In the genomic region with DNA sequence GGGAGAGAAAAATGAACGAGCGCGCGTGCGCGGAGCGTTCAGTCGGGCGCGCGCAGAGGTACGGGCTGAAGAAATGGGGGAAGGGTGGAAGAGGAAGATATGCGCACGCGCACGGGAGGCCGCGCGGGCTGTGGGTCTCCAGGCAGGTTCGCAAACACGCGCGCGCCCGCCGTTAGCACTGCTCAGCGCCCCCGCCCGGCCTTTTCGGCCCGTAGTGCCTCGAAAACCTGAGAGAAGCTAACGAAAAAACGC, we compare ENCODE assay signal across 1 cellular context.
A peak's percentile ranks its signal among the peaks of the same experiment; 100 is the strongest.
TF ChIP-seq lines count a peak whose summit lies in the region.

No MANE protein-coding gene starts in this region.

TF ChIP-seq in K562, 482 proteins besides CTCF, POLR2A, EP300 and RAD21 (continued from another document and continues in another):
- TF ChIP-seq, protein P1, sequence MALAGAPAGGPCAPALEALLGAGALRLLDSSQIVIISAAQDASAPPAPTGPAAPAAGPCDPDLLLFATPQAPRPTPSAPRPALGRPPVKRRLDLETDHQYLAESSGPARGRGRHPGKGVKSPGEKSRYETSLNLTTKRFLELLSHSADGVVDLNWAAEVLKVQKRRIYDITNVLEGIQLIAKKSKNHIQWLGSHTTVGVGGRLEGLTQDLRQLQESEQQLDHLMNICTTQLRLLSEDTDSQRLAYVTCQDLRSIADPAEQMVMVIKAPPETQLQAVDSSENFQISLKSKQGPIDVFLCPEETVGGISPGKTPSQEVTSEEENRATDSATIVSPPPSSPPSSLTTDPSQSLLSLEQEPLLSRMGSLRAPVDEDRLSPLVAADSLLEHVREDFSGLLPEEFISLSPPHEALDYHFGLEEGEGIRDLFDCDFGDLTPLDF (CRISPR knock-in tag; IDR thresholded peaks at IDR 0.05) = no peak; the same call in 1 of the 2 replicates
- TF ChIP-seq, protein P2, sequence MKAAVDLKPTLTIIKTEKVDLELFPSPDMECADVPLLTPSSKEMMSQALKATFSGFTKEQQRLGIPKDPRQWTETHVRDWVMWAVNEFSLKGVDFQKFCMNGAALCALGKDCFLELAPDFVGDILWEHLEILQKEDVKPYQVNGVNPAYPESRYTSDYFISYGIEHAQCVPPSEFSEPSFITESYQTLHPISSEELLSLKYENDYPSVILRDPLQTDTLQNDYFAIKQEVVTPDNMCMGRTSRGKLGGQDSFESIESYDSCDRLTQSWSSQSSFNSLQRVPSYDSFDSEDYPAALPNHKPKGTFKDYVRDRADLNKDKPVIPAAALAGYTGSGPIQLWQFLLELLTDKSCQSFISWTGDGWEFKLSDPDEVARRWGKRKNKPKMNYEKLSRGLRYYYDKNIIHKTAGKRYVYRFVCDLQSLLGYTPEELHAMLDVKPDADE (conservative IDR thresholded peaks at IDR 0.05; ENCODE audit: control insufficient read depth, low read depth, low read length) = no peak
- no peak for TF ChIP-seq ZNF174 (CRISPR knock-in tag; IDR thresholded peaks at IDR 0.05)
- TF ChIP-seq ZNF696 (CRISPR knock-in tag; conservative IDR thresholded peaks at IDR 0.05) = no peak
- TF ChIP-seq HMGN3 (IDR thresholded peaks at IDR 0.05; ENCODE audit: borderline replicate concordance, extremely low read depth, insufficient read length, low read depth, low read length) = peak; percentile 83
- no peak for TF ChIP-seq SLC30A9 (CRISPR knock-in tag; IDR thresholded peaks at IDR 0.05)
- TF ChIP-seq SMARCA5 (IDR thresholded peaks at IDR 0.05) = no peak
- TF ChIP-seq, protein P3, sequence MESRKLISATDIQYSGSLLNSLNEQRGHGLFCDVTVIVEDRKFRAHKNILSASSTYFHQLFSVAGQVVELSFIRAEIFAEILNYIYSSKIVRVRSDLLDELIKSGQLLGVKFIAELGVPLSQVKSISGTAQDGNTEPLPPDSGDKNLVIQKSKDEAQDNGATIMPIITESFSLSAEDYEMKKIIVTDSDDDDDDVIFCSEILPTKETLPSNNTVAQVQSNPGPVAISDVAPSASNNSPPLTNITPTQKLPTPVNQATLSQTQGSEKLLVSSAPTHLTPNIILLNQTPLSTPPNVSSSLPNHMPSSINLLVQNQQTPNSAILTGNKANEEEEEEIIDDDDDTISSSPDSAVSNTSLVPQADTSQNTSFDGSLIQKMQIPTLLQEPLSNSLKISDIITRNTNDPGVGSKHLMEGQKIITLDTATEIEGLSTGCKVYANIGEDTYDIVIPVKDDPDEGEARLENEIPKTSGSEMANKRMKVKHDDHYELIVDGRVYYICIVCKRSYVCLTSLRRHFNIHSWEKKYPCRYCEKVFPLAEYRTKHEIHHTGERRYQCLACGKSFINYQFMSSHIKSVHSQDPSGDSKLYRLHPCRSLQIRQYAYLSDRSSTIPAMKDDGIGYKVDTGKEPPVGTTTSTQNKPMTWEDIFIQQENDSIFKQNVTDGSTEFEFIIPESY (CRISPR knock-in tag; IDR thresholded peaks at IDR 0.05) = peak; percentile 16; the same call in 1 of the 2 replicates
- TF ChIP-seq, protein P4, sequence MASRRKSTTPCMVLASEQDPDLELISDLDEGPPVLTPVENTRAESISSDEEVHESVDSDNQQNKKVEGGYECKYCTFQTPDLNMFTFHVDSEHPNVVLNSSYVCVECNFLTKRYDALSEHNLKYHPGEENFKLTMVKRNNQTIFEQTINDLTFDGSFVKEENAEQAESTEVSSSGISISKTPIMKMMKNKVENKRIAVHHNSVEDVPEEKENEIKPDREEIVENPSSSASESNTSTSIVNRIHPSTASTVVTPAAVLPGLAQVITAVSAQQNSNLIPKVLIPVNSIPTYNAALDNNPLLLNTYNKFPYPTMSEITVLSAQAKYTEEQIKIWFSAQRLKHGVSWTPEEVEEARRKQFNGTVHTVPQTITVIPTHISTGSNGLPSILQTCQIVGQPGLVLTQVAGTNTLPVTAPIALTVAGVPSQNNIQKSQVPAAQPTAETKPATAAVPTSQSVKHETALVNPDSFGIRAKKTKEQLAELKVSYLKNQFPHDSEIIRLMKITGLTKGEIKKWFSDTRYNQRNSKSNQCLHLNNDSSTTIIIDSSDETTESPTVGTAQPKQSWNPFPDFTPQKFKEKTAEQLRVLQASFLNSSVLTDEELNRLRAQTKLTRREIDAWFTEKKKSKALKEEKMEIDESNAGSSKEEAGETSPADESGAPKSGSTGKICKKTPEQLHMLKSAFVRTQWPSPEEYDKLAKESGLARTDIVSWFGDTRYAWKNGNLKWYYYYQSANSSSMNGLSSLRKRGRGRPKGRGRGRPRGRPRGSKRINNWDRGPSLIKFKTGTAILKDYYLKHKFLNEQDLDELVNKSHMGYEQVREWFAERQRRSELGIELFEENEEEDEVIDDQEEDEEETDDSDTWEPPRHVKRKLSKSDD (conservative IDR thresholded peaks at IDR 0.05; ENCODE audit: low read length) = no peak
- peak; percentile 82; the same call in 1 of the 2 replicates for TF ChIP-seq E2F3 (CRISPR knock-in tag; IDR thresholded peaks at IDR 0.05)
- TF ChIP-seq SMAD4 (CRISPR knock-in tag; conservative IDR thresholded peaks at IDR 0.05) = peak; percentile 20; the same call in 1 of the 2 replicates
- no peak for TF ChIP-seq SNRNP70 (optimal IDR thresholded peaks at IDR 0.05; ENCODE audit: low read depth, low read length)
- TF ChIP-seq, protein P5, sequence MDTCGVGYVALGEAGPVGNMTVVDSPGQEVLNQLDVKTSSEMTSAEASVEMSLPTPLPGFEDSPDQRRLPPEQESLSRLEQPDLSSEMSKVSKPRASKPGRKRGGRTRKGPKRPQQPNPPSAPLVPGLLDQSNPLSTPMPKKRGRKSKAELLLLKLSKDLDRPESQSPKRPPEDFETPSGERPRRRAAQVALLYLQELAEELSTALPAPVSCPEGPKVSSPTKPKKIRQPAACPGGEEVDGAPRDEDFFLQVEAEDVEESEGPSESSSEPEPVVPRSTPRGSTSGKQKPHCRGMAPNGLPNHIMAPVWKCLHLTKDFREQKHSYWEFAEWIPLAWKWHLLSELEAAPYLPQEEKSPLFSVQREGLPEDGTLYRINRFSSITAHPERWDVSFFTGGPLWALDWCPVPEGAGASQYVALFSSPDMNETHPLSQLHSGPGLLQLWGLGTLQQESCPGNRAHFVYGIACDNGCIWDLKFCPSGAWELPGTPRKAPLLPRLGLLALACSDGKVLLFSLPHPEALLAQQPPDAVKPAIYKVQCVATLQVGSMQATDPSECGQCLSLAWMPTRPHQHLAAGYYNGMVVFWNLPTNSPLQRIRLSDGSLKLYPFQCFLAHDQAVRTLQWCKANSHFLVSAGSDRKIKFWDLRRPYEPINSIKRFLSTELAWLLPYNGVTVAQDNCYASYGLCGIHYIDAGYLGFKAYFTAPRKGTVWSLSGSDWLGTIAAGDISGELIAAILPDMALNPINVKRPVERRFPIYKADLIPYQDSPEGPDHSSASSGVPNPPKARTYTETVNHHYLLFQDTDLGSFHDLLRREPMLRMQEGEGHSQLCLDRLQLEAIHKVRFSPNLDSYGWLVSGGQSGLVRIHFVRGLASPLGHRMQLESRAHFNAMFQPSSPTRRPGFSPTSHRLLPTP (IDR thresholded peaks at IDR 0.05; ENCODE audit: borderline replicate concordance, extremely low read depth, insufficient read length) = no peak
- no peak; the same call in 1 of the 2 replicates for TF ChIP-seq ZNF175 (CRISPR knock-in tag; IDR thresholded peaks at IDR 0.05; ENCODE audit: low read depth)
- TF ChIP-seq, protein P6, sequence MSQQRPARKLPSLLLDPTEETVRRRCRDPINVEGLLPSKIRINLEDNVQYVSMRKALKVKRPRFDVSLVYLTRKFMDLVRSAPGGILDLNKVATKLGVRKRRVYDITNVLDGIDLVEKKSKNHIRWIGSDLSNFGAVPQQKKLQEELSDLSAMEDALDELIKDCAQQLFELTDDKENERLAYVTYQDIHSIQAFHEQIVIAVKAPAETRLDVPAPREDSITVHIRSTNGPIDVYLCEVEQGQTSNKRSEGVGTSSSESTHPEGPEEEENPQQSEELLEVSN (IDR thresholded peaks at IDR 0.05; ENCODE audit: borderline replicate concordance in 1 of 2, extremely low read depth in 1 of 2, insufficient read depth in 1 of 2, insufficient read length in 1 of 2, low read depth in 1 of 2, low read length in 1 of 2, poor library complexity in 1 of 2, severe bottlenecking in 1 of 2) = peak in 1 of 2 experiments; percentile 57
- peak; percentile 85 for TF ChIP-seq PCBP1 (IDR thresholded peaks at IDR 0.05; ENCODE audit: low read depth, low read length, poor library complexity, severe bottlenecking)
- TF ChIP-seq ZNF165 (CRISPR knock-in tag; IDR thresholded peaks at IDR 0.05; ENCODE audit: borderline replicate concordance) = no peak
- no peak for TF ChIP-seq CBFA2T2 (conservative IDR thresholded peaks at IDR 0.05)
- peak; percentile 64; the same call in 1 of the 2 replicates for TF ChIP-seq KDM2B (CRISPR knock-in tag; IDR thresholded peaks at IDR 0.05)
- TF ChIP-seq, protein P7, sequence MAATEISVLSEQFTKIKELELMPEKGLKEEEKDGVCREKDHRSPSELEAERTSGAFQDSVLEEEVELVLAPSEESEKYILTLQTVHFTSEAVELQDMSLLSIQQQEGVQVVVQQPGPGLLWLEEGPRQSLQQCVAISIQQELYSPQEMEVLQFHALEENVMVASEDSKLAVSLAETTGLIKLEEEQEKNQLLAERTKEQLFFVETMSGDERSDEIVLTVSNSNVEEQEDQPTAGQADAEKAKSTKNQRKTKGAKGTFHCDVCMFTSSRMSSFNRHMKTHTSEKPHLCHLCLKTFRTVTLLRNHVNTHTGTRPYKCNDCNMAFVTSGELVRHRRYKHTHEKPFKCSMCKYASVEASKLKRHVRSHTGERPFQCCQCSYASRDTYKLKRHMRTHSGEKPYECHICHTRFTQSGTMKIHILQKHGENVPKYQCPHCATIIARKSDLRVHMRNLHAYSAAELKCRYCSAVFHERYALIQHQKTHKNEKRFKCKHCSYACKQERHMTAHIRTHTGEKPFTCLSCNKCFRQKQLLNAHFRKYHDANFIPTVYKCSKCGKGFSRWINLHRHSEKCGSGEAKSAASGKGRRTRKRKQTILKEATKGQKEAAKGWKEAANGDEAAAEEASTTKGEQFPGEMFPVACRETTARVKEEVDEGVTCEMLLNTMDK (IDR thresholded peaks at IDR 0.05; ENCODE audit: borderline replicate concordance, insufficient read depth, low read depth, low read length, poor library complexity, severe bottlenecking) = peak; percentile 1
- no peak for TF ChIP-seq ZNF780A (CRISPR knock-in tag; IDR thresholded peaks at IDR 0.05)
- 0 out of 2 replicates have a peak, but pooled peaks have one; percentile 71 for TF ChIP-seq PTBP1 (IDR thresholded peaks at IDR 0.05; ENCODE audit: low read depth, low read length)
- TF ChIP-seq, protein P8, sequence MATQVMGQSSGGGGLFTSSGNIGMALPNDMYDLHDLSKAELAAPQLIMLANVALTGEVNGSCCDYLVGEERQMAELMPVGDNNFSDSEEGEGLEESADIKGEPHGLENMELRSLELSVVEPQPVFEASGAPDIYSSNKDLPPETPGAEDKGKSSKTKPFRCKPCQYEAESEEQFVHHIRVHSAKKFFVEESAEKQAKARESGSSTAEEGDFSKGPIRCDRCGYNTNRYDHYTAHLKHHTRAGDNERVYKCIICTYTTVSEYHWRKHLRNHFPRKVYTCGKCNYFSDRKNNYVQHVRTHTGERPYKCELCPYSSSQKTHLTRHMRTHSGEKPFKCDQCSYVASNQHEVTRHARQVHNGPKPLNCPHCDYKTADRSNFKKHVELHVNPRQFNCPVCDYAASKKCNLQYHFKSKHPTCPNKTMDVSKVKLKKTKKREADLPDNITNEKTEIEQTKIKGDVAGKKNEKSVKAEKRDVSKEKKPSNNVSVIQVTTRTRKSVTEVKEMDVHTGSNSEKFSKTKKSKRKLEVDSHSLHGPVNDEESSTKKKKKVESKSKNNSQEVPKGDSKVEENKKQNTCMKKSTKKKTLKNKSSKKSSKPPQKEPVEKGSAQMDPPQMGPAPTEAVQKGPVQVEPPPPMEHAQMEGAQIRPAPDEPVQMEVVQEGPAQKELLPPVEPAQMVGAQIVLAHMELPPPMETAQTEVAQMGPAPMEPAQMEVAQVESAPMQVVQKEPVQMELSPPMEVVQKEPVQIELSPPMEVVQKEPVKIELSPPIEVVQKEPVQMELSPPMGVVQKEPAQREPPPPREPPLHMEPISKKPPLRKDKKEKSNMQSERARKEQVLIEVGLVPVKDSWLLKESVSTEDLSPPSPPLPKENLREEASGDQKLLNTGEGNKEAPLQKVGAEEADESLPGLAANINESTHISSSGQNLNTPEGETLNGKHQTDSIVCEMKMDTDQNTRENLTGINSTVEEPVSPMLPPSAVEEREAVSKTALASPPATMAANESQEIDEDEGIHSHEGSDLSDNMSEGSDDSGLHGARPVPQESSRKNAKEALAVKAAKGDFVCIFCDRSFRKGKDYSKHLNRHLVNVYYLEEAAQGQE (CRISPR knock-in tag; IDR thresholded peaks at IDR 0.05; ENCODE audit: low read depth) = 0 out of 2 replicates have a peak, but pooled peaks have one; percentile 24
- TF ChIP-seq, protein P9, sequence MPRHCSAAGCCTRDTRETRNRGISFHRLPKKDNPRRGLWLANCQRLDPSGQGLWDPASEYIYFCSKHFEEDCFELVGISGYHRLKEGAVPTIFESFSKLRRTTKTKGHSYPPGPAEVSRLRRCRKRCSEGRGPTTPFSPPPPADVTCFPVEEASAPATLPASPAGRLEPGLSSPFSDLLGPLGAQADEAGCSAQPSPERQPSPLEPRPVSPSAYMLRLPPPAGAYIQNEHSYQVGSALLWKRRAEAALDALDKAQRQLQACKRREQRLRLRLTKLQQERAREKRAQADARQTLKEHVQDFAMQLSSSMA (CRISPR knock-in tag; IDR thresholded peaks at IDR 0.05) = no peak
- TF ChIP-seq, protein P10, sequence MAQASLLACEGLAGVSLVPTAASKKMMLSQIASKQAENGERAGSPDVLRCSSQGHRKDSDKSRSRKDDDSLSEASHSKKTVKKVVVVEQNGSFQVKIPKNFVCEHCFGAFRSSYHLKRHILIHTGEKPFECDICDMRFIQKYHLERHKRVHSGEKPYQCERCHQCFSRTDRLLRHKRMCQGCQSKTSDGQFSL (CRISPR knock-in tag; IDR thresholded peaks at IDR 0.05) = no peak
- TF ChIP-seq, protein P10 (tag; IDR thresholded peaks at IDR 0.05) = no peak
- 0 out of 2 replicates have a peak, but pooled peaks have one; percentile 12 for TF ChIP-seq SREBF1 (IDR thresholded peaks at IDR 0.05; ENCODE audit: borderline replicate concordance, low read depth, low read length)
- no peak for TF ChIP-seq STAT5B (CRISPR knock-in tag; IDR thresholded peaks at IDR 0.05)
- peak; percentile 93; the same call in 1 of the 2 replicates for TF ChIP-seq PHB (CRISPR knock-in tag; IDR thresholded peaks at IDR 0.05)
- TF ChIP-seq RB1 (IDR thresholded peaks at IDR 0.05; ENCODE audit: low read depth) = peak; percentile 48; the same call in 1 of the 2 replicates
- TF ChIP-seq, protein P11, sequence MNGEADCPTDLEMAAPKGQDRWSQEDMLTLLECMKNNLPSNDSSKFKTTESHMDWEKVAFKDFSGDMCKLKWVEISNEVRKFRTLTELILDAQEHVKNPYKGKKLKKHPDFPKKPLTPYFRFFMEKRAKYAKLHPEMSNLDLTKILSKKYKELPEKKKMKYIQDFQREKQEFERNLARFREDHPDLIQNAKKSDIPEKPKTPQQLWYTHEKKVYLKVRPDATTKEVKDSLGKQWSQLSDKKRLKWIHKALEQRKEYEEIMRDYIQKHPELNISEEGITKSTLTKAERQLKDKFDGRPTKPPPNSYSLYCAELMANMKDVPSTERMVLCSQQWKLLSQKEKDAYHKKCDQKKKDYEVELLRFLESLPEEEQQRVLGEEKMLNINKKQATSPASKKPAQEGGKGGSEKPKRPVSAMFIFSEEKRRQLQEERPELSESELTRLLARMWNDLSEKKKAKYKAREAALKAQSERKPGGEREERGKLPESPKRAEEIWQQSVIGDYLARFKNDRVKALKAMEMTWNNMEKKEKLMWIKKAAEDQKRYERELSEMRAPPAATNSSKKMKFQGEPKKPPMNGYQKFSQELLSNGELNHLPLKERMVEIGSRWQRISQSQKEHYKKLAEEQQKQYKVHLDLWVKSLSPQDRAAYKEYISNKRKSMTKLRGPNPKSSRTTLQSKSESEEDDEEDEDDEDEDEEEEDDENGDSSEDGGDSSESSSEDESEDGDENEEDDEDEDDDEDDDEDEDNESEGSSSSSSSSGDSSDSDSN (IDR thresholded peaks at IDR 0.05; ENCODE audit: borderline replicate concordance in 1 of 2, low read depth in 2 of 2, low read length in 2 of 2) = no peak
- peak in 1 of 2 experiments; percentile 79; a peak in 1 of 4 replicates for TF ChIP-seq TEAD1 (CRISPR knock-in tag; IDR thresholded peaks at IDR 0.05)
